ENCODE assay signal across 9 cellular contexts in genomic region chr1:42943166-42943565, GRCh38. TPM values are rescaled to one million over a fixed set of nuclear protein-coding genes. Genes with fewer than 3 reads are reported as not detected.
DNase-seq lines count a peak whose midpoint lies in the region; ATAC-seq, FAIRE-seq and TF ChIP-seq lines count a peak whose summit lies in the region.
"Had no signal": no experiment of that assay in that cellular context is flagged by ENCODE, and none has a peak within 500 bp of the region (broad histone marks: within the 10 kb centered on the region; RNA-seq: fewer than 3 reads in every experiment).

No MANE protein-coding gene starts in this region.

- FAIRE-seq in small intestine (lab: Jason Lieb, UNC) = no peak

- peaks cover 21 to 29% of the 10 kb centered on the region in 2 donors for H3K4me1 ChIP-seq in small intestine (ENCODE audit: control insufficient read depth in 2 of 2, insufficient read depth in 1 of 2, low read depth in 1 of 2, low read length in 1 of 2)

- ATAC-seq in Right ventricle myocardium superior (ENCODE audit: poor library complexity) (peak; percentile 73), GM21528 (IDR thresholded peaks at IDR 0.05; ENCODE audit: low FRiP score, unreplicated experiment) (no peak)

- no peaks in the 10 kb centered on the region for H3K9me3 ChIP-seq in small intestine (ENCODE audit: control insufficient read depth, low read depth)
- H3K9me3 ChIP-seq: SJSA1 had no signal

- H3K27ac Mint-ChIP-seq in HFFc6 = peak overlapping the region; percentile 95

- 3 to 51% (median 20%) methylated on average over 7 of the region's 7 CpGs for WGBS in small intestine, 3 donors

- intact Hi-C loops in Right ventricle myocardium superior (cut with DNase I) = no loop called here

- H3K4me1 Mint-ChIP-seq in HFFc6 (ENCODE audit: low read depth) = peaks cover 98% of the 10 kb centered on the region

- in situ Hi-C loops in GM13976 (cut with MboI; ENCODE audit: low sequenced_read_pairs, unreplicated experiment) = no loop called here

- DNase-seq in HFFc6 (no peak), Right ventricle myocardium superior (peak; percentile 74), small intestine (peak; percentile 95), NCI-H1417 treated with DMSO at 0.1 percent for 48 hours (lab: John Stamatoyannopoulos, UW) (no peak), GM13976 (ENCODE audit: low spot score) (no peak)
- no peak for DNase-seq in stimulated activated CD4-positive, alpha-beta T cell treated with anti-CD3 and anti-CD28 coated beads, Interleukin-1b, Interleukin-23, amount 100 ng/mL, for 48 hours

- H3K27me3 Mint-ChIP-seq in HFFc6 (ENCODE audit: insufficient read depth) = peaks cover 5% of the 10 kb centered on the region

- no peak overlapping the region for H3K4me3 Mint-ChIP-seq in HFFc6

- H3K9me3 Mint-ChIP-seq in HFFc6 = no peaks in the 10 kb centered on the region

- no peak for TF ChIP-seq CTCF in HFFc6 (IDR thresholded peaks at IDR 0.05)
- no peak for TF ChIP-seq CTCF in VCaP (conservative IDR thresholded peaks at IDR 0.05)
- TF ChIP-seq CTCF in GM13976 (IDR thresholded peaks at IDR 0.05; ENCODE audit: borderline replicate concordance, control extremely low read depth, extremely low read depth, insufficient read depth, missing control alignments) = no peak

- H3K27ac ChIP-seq in VCaP = peak overlapping the region; percentile 100
- H3K27ac ChIP-seq in small intestine (ENCODE audit: low read depth in 1 of 2, low read length in 1 of 2) = peak overlapping the region; percentile 35 to 49

- peaks cover 52% of the 10 kb centered on the region for H3K36me3 Mint-ChIP-seq in HFFc6 (ENCODE audit: low read depth)

- H3K27me3 ChIP-seq in small intestine (ENCODE audit: control insufficient read depth in 2 of 2, insufficient read depth in 2 of 2, low read length in 2 of 2) = no peaks in the 10 kb centered on the region
- H3K27me3 ChIP-seq: SJSA1 had no signal

- H3K4me3 ChIP-seq in small intestine (ENCODE audit: low read depth in 1 of 2, low read length in 2 of 2) = no peak overlapping the region
- H3K4me3 ChIP-seq: SJSA1 had no signal

- H3K36me3 ChIP-seq in small intestine (ENCODE audit: control insufficient read depth in 2 of 2, insufficient read depth in 2 of 2, low read length in 2 of 2) = no peaks in the 10 kb centered on the region

RNA-seq across cellular contexts. Expression of gene SLC2A1, which starts 15.5 kb away (rescaled TPM):
- total RNA-seq in HFFc6 (2021; fragmentation: NEBNext Ultra II Directional; extraction: Animal tissue kit (Norgen Biotek cat#: 25700)) = 100 to 1,000 TPM in 4 of 6 experiments, 10 to 100 TPM in 2; 89.7 to 174 (median 105) TPM
- 41.2 TPM for total RNA-seq in Right ventricle myocardium superior
- 10 to 100 TPM in 1 of 3 donors, 1 to 10 TPM in 2; 1.1 to 13.5 (median 3.2) TPM for polyA plus RNA-seq in small intestine

Comparison
In these comparisons a context has a peak if more than half of its experiments do, and no peak if none do; other contexts are left out.
1. DNase-seq: peak in Right ventricle myocardium superior (single experiment) and small intestine (single experiment); none in HFFc6 (single experiment), NCI-H1417 treated with DMSO at 0.1 percent for 48 hours (single experiment), GM13976 (single experiment) and stimulated activated CD4-positive, alpha-beta T cell treated with anti-CD3 and anti-CD28 coated beads, Interleukin-1b, Interleukin-23, amount 100 ng/mL, for 48 hours (single experiment).